In the genomic region with DNA sequence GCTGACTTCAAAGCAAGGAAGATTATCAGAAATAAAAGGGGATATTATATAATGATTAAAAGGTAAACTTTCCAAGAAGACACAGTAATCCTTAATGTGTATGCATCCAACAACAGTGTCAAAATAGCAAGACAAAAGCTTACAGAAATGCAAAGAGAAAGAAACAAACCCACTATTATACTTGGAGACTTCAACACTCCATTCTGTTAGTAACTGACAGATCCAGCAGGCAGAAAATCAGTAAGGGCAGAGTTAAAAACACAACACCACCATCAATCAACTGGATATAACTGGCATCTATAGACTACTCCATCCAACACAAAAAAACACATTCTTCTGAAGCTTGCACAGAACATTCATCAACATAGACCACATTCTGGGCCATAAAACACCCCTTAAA, we compare ENCODE assay signal across 24 cellular contexts.
"Had no signal": no experiment of that assay in that cellular context is flagged by ENCODE, and none has a peak within 500 bp of the region (broad histone marks: within the 10 kb centered on the region; RNA-seq: fewer than 3 reads in every experiment).

No MANE protein-coding gene starts in this region.

- H3K4me3 Mint-ChIP-seq: dendritic cell treated with granulocyte-macrophage colony-stimulating factor and Interleukin-4, amounts not matched to agents 40 ng/mL and 50 ng/mL, for 4 days; effector memory CD8-positive, alpha-beta T cell; memory B cell had no signal

- H3K27ac ChIP-seq: colonic mucosa, esophagus muscularis mucosa, foreskin keratinocyte, gastroesophageal sphincter, heart right ventricle, left lung, lower lobe of right lung had no signal

- H3K4me1 Mint-ChIP-seq: memory B cell had no signal

- H3K27me3 ChIP-seq: colonic mucosa, esophagus muscularis mucosa, foreskin keratinocyte, gastroesophageal sphincter, left lung had no signal

- H3K9me3 Mint-ChIP-seq: effector memory CD8-positive, alpha-beta T cell had no signal

- H3K4me1 ChIP-seq: colonic mucosa, esophagus muscularis mucosa, foreskin keratinocyte, gastroesophageal sphincter, heart right ventricle, left lung, lower lobe of right lung had no signal

- H3K36me3 ChIP-seq: colonic mucosa, esophagus muscularis mucosa, gastroesophageal sphincter, heart right ventricle, left lung, lower lobe of right lung had no signal

- H3K9me3 ChIP-seq: colonic mucosa, esophagus muscularis mucosa, gastroesophageal sphincter, lower lobe of right lung had no signal

- DNase-seq: cerebellar nuclear complex; colonic mucosa; cortex of kidney; effector CD8-positive, alpha-beta T cell; effector memory CD8-positive, alpha-beta T cell; foreskin keratinocyte; glutamatergic neuron; head of caudate nucleus; heart right ventricle; hippocampal formation; left cardiac atrium; left lung; left ventricle myocardium superior; lower lobe of right lung; mesendoderm; midbrain had no signal

- FAIRE-seq: endothelial cell of umbilical vein, frontal cortex, islet of Langerhans, keratinocyte had no signal

- H3K4me3 ChIP-seq: colonic mucosa, esophagus muscularis mucosa, gastroesophageal sphincter, heart right ventricle, left lung, lower lobe of right lung had no signal

- H3K27ac Mint-ChIP-seq: dendritic cell treated with granulocyte-macrophage colony-stimulating factor and Interleukin-4, amounts not matched to agents 40 ng/mL and 50 ng/mL, for 4 days; effector memory CD8-positive, alpha-beta T cell; memory B cell had no signal
